21 cellular contexts compared by ENCODE assay signal in genomic region chr1:81499487-81499886, GRCh38.
DNase-seq lines count a peak whose midpoint lies in the region; ATAC-seq, FAIRE-seq and TF ChIP-seq lines count a peak whose summit lies in the region.
"Had no signal": no experiment of that assay in that cellular context is flagged by ENCODE, and none has a peak within 500 bp of the region (broad histone marks: within the 10 kb centered on the region; RNA-seq: fewer than 3 reads in every experiment).

No MANE protein-coding gene starts in this region.

- TF ChIP-seq CTCF in GM12865 (IDR thresholded peaks at IDR 0.05; ENCODE audit: insufficient read depth, low read depth, low read length, missing control alignments) = no peak

- FAIRE-seq in frontal cortex (lab: Jason Lieb, UNC) = peak; percentile 6
- FAIRE-seq: HTR-8/SVneo, K562 had no signal

- DNase-seq in GM12865 (ENCODE audit: low read depth) (peak; percentile 21), frontal cortex (ENCODE audit: low spot score in 2 of 2) (no peak), midbrain (lab: John Stamatoyannopoulos, UW) (no peak)
- DNase-seq in activated CD4-positive, alpha-beta T cell treated with anti-CD3 and anti-CD28 coated beads, Interleukin-2, amount 50 U/mL, for 4 hours = no peak
- DNase-seq: BE2C; C1 segment of cervical spinal cord; CD4-positive, CD25-positive, alpha-beta regulatory T cell; CD8-positive, alpha-beta memory T cell; COR-L47; DMS 273 treated with DMSO at 0.1 percent for 48 hours; GDM1; GOT3; H7; HFFc6; IMR-90 had no signal

- ATAC-seq in GM19351 (IDR thresholded peaks at IDR 0.05; ENCODE audit: unreplicated experiment) = peak; percentile 52
- peak; percentile 45 for ATAC-seq in HG03565 (IDR thresholded peaks at IDR 0.05; ENCODE audit: unreplicated experiment)
- ATAC-seq in GM19035 (IDR thresholded peaks at IDR 0.05; ENCODE audit: unreplicated experiment) = no peak
- ATAC-seq: HCT116, K562 had no signal

- H3K4me3 ChIP-seq in GM12865 (ENCODE audit: low read depth, low read length) = no peak overlapping the region
- H3K4me3 ChIP-seq: K562 had no signal
